Comparison of ENCODE assay signal across 20 cellular contexts in the genomic region with DNA sequence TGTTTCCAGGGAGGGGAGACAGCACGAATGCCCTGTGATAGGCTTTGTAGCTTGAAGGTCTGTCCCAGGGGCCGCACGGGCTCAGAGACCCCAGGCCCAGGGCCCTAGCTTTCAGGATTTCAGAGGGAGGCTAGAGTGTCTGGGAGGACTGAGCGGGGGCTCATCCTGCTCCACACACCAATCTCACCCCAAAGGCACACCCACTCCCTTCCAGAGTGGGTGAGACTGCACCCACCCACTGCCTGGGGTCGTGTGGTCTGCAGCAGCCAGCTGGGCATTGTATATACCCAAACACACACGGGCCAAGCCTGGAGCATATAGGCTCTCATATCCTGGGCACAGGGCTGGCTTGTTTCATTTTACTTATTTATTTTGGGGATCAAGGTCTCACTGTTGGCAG. TPM values are rescaled to one million over a fixed set of nuclear protein-coding genes. Genes with fewer than 3 reads are reported as not detected.
DNase-seq lines count a peak whose midpoint lies in the region; ATAC-seq, FAIRE-seq and TF ChIP-seq lines count a peak whose summit lies in the region.
"Had no signal": no experiment of that assay in that cellular context is flagged by ENCODE, and none has a peak within 500 bp of the region (broad histone marks: within the 10 kb centered on the region; RNA-seq: fewer than 3 reads in every experiment).

No MANE protein-coding gene starts in this region.

- POLR2A ChIA-PET in H1 (lab: Charles Lee; ENCODE audit: partially characterized antibody) = interaction anchor here (0.9 to 2.0 kb wide), 2 partner anchors 9 to 14 kb away, joined by 3 to 7 read pairs; no protein-coding TSS in a partner anchor

- H3K14ac ChIP-seq in H1 (ENCODE audit: insufficient read length) = no peak overlapping the region

- H3K79me1 ChIP-seq in H1 (ENCODE audit: low read depth, low read length) = no peaks in the 10 kb centered on the region

- no peak overlapping the region for H4K5ac ChIP-seq in H1 (ENCODE audit: insufficient read length, low read depth, low read length)

- ATAC-seq in sciatic nerve = peak; percentile 8

- H3K27me3 ChIP-seq in Karpas-422 (ENCODE audit: low read length) = no peaks in the 10 kb centered on the region
- H3K27me3 ChIP-seq in H1 (replicated peaks in 1 of 4; ENCODE audit: control insufficient read depth in 3 of 4, extremely low read depth in 1 of 4, insufficient read depth in 3 of 4, low read length in 3 of 4) = no peaks in the 10 kb centered on the region; a peak in 2 of 7 replicates
- H3K27me3 ChIP-seq in esophagus muscularis mucosa = peaks cover 0 to 5% (median 0%) of the 10 kb centered on the region in 4 donors
- H3K27me3 ChIP-seq: pancreas, upper lobe of left lung had no signal

- H3K9me3 ChIP-seq in Karpas-422 (ENCODE audit: low read length) (no peaks in the 10 kb centered on the region), H1 (ENCODE audit: insufficient read depth in 2 of 2, low read depth in 1 of 2, low read length in 1 of 2) (no peaks in the 10 kb centered on the region), esophagus muscularis mucosa (no peaks in the 10 kb centered on the region)
- H3K9me3 ChIP-seq: mucosa of descending colon, pancreas, upper lobe of left lung had no signal

- no peak overlapping the region for H4K8ac ChIP-seq in H1 (ENCODE audit: extremely low read depth, insufficient read depth, low read length)

- no peaks in the 10 kb centered on the region for H3K36me3 Mint-ChIP-seq in T-helper 1 cell treated with Interleukin-12 subunit alpha and Interleukin-12 subunit beta and Interleukin-4 antibody, amounts not matched to agents 30 μg/mL and 1 μg/mL, for 36 hours (ENCODE audit: low read depth)

- CTCF ChIA-PET in H1 (lab: Charles Lee; ENCODE audit: partially characterized antibody) = interaction anchor here (0.6 to 3.0 kb wide), 7 partner anchors 7 to 164 kb away, joined by 3 to 14 read pairs (median 4); no protein-coding TSS in a partner anchor

- H3K4ac ChIP-seq in H1 (replicated peaks; ENCODE audit: insufficient read length, low read depth, low read length) = no peak overlapping the region

- H3K27me3 Mint-ChIP-seq in T-helper 1 cell treated with Interleukin-12 subunit alpha and Interleukin-12 subunit beta and Interleukin-4 antibody, amounts not matched to agents 30 μg/mL and 1 μg/mL, for 36 hours (ENCODE audit: low read depth) = peaks cover 10% of the 10 kb centered on the region

- peak overlapping the region; percentile 63 for H3K4me3 Mint-ChIP-seq in T-helper 1 cell treated with Interleukin-12 subunit alpha and Interleukin-12 subunit beta and Interleukin-4 antibody, amounts not matched to agents 30 μg/mL and 1 μg/mL, for 36 hours

- TF ChIP-seq POLR2A in H1 (IDR thresholded peaks at IDR 0.05; ENCODE audit: control extremely low read depth in 1 of 2, low read depth in 2 of 2, low read length in 2 of 2) = no peak
- TF ChIP-seq POLR2A in esophagus muscularis mucosa (IDR thresholded peaks at IDR 0.05; ENCODE audit: low read depth) = no peak

- no peak overlapping the region; the same call in 1 of the 2 replicates for H2BK15ac ChIP-seq in H1 (ENCODE audit: low read length)

- H3K79me2 ChIP-seq in Karpas-422 (ENCODE audit: low read length) = no peaks in the 10 kb centered on the region
- no peaks in the 10 kb centered on the region for H3K79me2 ChIP-seq in H1 (ENCODE audit: control insufficient read depth in 1 of 2, insufficient read depth in 2 of 2, low read length in 2 of 2)

- WGBS in H1 (ENCODE audit: extremely low coverage in 1 of 2, insufficient coverage in 1 of 2, insufficient read length in 1 of 2, insufficient replicate concordance in 2 of 2, low coverage in 1 of 2, low lambda C conversion rate in 2 of 2, missing lambda C conversion rate in 1 of 2), 2 experiments = 88% methylated on average over 6 of the region's 6 CpGs; no CpG with 5 or more reads in 1 of the 2 experiments
- whole genome bisulfite sequencing in esophagus muscularis mucosa = 83% methylated on average over 1 of the region's 6 CpGs

- H3K9ac ChIP-seq in Karpas-422 (ENCODE audit: low read length) = peak overlapping the region; percentile 49
- H3K9ac ChIP-seq in H1 (replicated peaks in 1 of 4; ENCODE audit: extremely low read depth in 1 of 4, low read depth in 3 of 4, low read length in 3 of 4) = no peak overlapping the region

- no peak for DNase-seq in T-helper 1 cell
- DNase-seq in Karpas-422 = no peak
- no peak for DNase-seq in H1 (ENCODE audit: low read depth in 1 of 2, low spot score in 2 of 2)
- DNase-seq in sciatic nerve (ENCODE audit: low spot score) = no peak
- no peak for DNase-seq in esophagus muscularis mucosa (ENCODE audit: extremely low spot score)
- DNase-seq in activated effector memory CD4-positive, alpha-beta T cell treated with anti-CD3 and anti-CD28 coated beads, Interleukin-2, amount 50 U/mL, for 16 hours = no peak
- no peak for DNase-seq in activated naive CD4-positive, alpha-beta T cell treated with Interleukin-2 at 50 U/mL for 16 hours
- DNase-seq: DMS153, foreskin melanocyte, H7, NCI-H1436, RPMI8226 had no signal

- intact Hi-C loops in sciatic nerve (cut with DNase I) = no loop called here
- intact Hi-C loops in esophagus muscularis mucosa (cut with DNase I) = no loop called here

- H3K4me1 Mint-ChIP-seq in T-helper 1 cell treated with Interleukin-12 subunit alpha and Interleukin-12 subunit beta and Interleukin-4 antibody, amounts not matched to agents 30 μg/mL and 1 μg/mL, for 36 hours (ENCODE audit: low read depth) = peaks cover 7% of the 10 kb centered on the region

- no peak for TF ChIP-seq CTCF in H1 (IDR thresholded peaks at IDR 0.05; ENCODE audit: control extremely low read depth in 1 of 3, insufficient read depth in 1 of 3, low read depth in 1 of 3, low read length in 3 of 3)
- TF ChIP-seq CTCF in esophagus muscularis mucosa (IDR thresholded peaks at IDR 0.05) = no peak

- H3K27ac ChIP-seq in Karpas-422 (ENCODE audit: low read length) (no peak overlapping the region), H1 (ENCODE audit: low read depth, low read length) (no peak overlapping the region), esophagus muscularis mucosa (replicated peaks in 1 of 4) (no peak overlapping the region)
- H3K27ac ChIP-seq: 22Rv1 had no signal

- no peaks in the 10 kb centered on the region for H3K9me2 ChIP-seq in Karpas-422 (replicated peaks; ENCODE audit: insufficient read depth, low read length)

- no peaks in the 10 kb centered on the region for H3K23me2 ChIP-seq in H1 (ENCODE audit: low read depth, low read length)

- H3K4me3 ChIP-seq in Karpas-422 (ENCODE audit: low read length) = peak overlapping the region; percentile 27; the same call in 1 of the 2 replicates
- H3K4me3 ChIP-seq in H1 (ENCODE audit: extremely low read depth in 1 of 4, insufficient read depth in 2 of 4, low read depth in 3 of 4, low read length in 4 of 4) = no peak overlapping the region
- H3K4me3 ChIP-seq in esophagus muscularis mucosa = no peak overlapping the region
- H3K4me3 ChIP-seq: mucosa of descending colon had no signal

- no peak overlapping the region; the same call in 1 of the 2 replicates for H3K18ac ChIP-seq in H1 (ENCODE audit: extremely low read depth, low read length)

- no peak overlapping the region for H2BK12ac ChIP-seq in H1 (ENCODE audit: low read depth, low read length)

- no peak overlapping the region for H4K91ac ChIP-seq in H1 (replicated peaks; ENCODE audit: insufficient read length, low read length)

- no peak for FAIRE-seq in H1 (lab: Jason Lieb, UNC)
- FAIRE-seq: pancreas had no signal

- no peak overlapping the region for H2BK5ac ChIP-seq in H1 (ENCODE audit: low read depth, low read length)

- no peak for TF ChIP-seq EP300 in H1 (IDR thresholded peaks at IDR 0.05; ENCODE audit: borderline replicate concordance in 1 of 2, low read depth in 2 of 2, low read length in 2 of 2)
- no peak for TF ChIP-seq EP300 in esophagus muscularis mucosa (IDR thresholded peaks at IDR 0.05)

- H2AK5ac ChIP-seq in H1 (ENCODE audit: low read depth, low read length) = no peak overlapping the region

- no peak overlapping the region for H3K56ac ChIP-seq in H1 (replicated peaks; ENCODE audit: insufficient read length, low read depth, low read length)

- H3K27ac Mint-ChIP-seq in T-helper 1 cell treated with Interleukin-12 subunit alpha and Interleukin-12 subunit beta and Interleukin-4 antibody, amounts not matched to agents 30 μg/mL and 1 μg/mL, for 36 hours = no peak overlapping the region
- H3K27ac Mint-ChIP-seq: activated T-helper 1 cell treated with anti-CD3 and anti-CD28 coated beads, Interleukin-12 subunit alpha, Interleukin-12 subunit beta, Interleukin-2, Interleukin-4 antibody, amounts not matched to agents 30 ng/mL and 10 ng/mL and 1 ng/mL, durations not matched to agents 14 hours and 24 hours and 36 hours had no signal

- H3K36me3 ChIP-seq in Karpas-422 (ENCODE audit: insufficient read depth, low read length) = no peaks in the 10 kb centered on the region
- H3K36me3 ChIP-seq in H1 (ENCODE audit: control insufficient read depth in 2 of 4, insufficient read depth in 4 of 4, low read length in 3 of 4) = no peaks in the 10 kb centered on the region
- no peaks in the 10 kb centered on the region for H3K36me3 ChIP-seq in esophagus muscularis mucosa
- H3K36me3 ChIP-seq: pancreas, upper lobe of left lung had no signal

- H2AFZ ChIP-seq in Karpas-422 (ENCODE audit: low read length) (no peak overlapping the region), H1 (ENCODE audit: low read length) (no peak overlapping the region)

- H2BK20ac ChIP-seq in H1 (ENCODE audit: low read length) = 0 out of 2 replicates have a peak overlapping the region, but pooled peaks have one; percentile 6

- H2BK120ac ChIP-seq in H1 (replicated peaks; ENCODE audit: low read depth, low read length) = no peak overlapping the region

- H3K4me2 ChIP-seq in Karpas-422 (ENCODE audit: low read depth, low read length, poor library complexity, severe bottlenecking) = peak overlapping the region; percentile 57
- no peak overlapping the region for H3K4me2 ChIP-seq in H1 (ENCODE audit: insufficient read depth in 1 of 2, low read depth in 2 of 2, low read length in 2 of 2)

- no peaks in the 10 kb centered on the region for H4K20me1 ChIP-seq in Karpas-422 (ENCODE audit: insufficient read depth, low read depth, low read length)
- no peaks in the 10 kb centered on the region for H4K20me1 ChIP-seq in H1 (replicated peaks in 1 of 2; ENCODE audit: control insufficient read depth in 1 of 2, insufficient read depth in 2 of 2, low read length in 2 of 2)

- no peak overlapping the region for H3K23ac ChIP-seq in H1 (ENCODE audit: insufficient read length)

- no peaks in the 10 kb centered on the region for H3K9me3 Mint-ChIP-seq in T-helper 1 cell treated with Interleukin-12 subunit alpha and Interleukin-12 subunit beta and Interleukin-4 antibody, amounts not matched to agents 30 μg/mL and 1 μg/mL, for 36 hours
- H3K9me3 Mint-ChIP-seq: activated T-helper 1 cell treated with anti-CD3 and anti-CD28 coated beads, Interleukin-12 subunit alpha, Interleukin-12 subunit beta, Interleukin-2, Interleukin-4 antibody, amounts not matched to agents 30 ng/mL and 10 ng/mL and 1 ng/mL, durations not matched to agents 14 hours and 24 hours and 36 hours had no signal

- H3K4me1 ChIP-seq in Karpas-422 (ENCODE audit: low read length) (peaks cover 16% of the 10 kb centered on the region), H1 (replicated peaks in 1 of 4; ENCODE audit: control insufficient read depth in 3 of 4, insufficient read depth in 4 of 4, low read length in 3 of 4) (peaks cover 0 to 2% (median 0%) of the 10 kb centered on the region in 4 experiments; a peak in 3 of 7 replicates), esophagus muscularis mucosa (peaks cover 11 to 18% (median 12%) of the 10 kb centered on the region in 4 donors)

- no peak for TF ChIP-seq RAD21 in H1 (IDR thresholded peaks at IDR 0.05 in 1 of 2, conservative IDR thresholded peaks at IDR 0.05 in 1 of 2; ENCODE audit: low read depth in 2 of 2, low read length in 2 of 2)

RNA-seq across cellular contexts. Expression of a gene that starts 5.8 kb away (rescaled TPM):
- not detected in 2 replicates for total RNA-seq in Karpas-422 (2014; rRNA removed; shearing (Covaris generic); ENCODE audit: low replicate concordance)
- total RNA-seq in H1 (2021; fragmentation: NEBNext Ultra II Directional; extraction: Animal tissue kit (Norgen Biotek cat#: 25700)) = not detected in 2 replicates
- polyA plus RNA-seq in H1 (2011; rRNA removed) = not detected in 2 replicates
- polyA plus RNA-seq in H1 (2011; cell fraction: cytosol; rRNA removed) = 0.05 TPM
- not detected for polyA plus RNA-seq in H1 (2011; cell fraction: nucleus; rRNA removed)
- polyA plus RNA-seq in H1 (2012, experiment 1 of 2) = not detected in 4 replicates
- polyA plus RNA-seq in H1 (2012, experiment 2 of 2) = not detected
- not detected for polyA plus RNA-seq in H1 (2013, experiment 1 of 2)
- not detected for polyA plus RNA-seq in H1 (2013, experiment 2 of 2)
- polyA minus RNA-seq in H1 (2011; rRNA and poly(A)+ RNA removed) = not detected in 2 replicates
- polyA minus RNA-seq in H1 (2011; cell fraction: cytosol; rRNA and poly(A)+ RNA removed) = not detected
- not detected for polyA minus RNA-seq in H1 (2011; cell fraction: nucleus; rRNA and poly(A)+ RNA removed)
- not detected for total RNA-seq in sciatic nerve
- total RNA-seq in esophagus muscularis mucosa = not detected
- total RNA-seq: activated T-helper 1 cell treated with anti-CD3 and anti-CD28 coated beads, Interleukin-12 subunit alpha, Interleukin-12 subunit beta, Interleukin-2, Interleukin-4 antibody, amounts not matched to agents 30 ng/mL and 10 ng/mL and 1 ng/mL, durations not matched to agents 14 hours and 24 hours and 36 hours; left cardiac atrium; upper lobe of left lung had no signal
- polyA plus RNA-seq: BJ had no signal

RNA-seq across cellular contexts. Expression of a gene that starts 11.1 kb away (rescaled TPM):
- 29.4 and 83.8 TPM in 2 replicates for total RNA-seq in Karpas-422 (2014; rRNA removed; shearing (Covaris generic); ENCODE audit: low replicate concordance)
- 135 TPM in 2 replicates for total RNA-seq in H1 (2021; fragmentation: NEBNext Ultra II Directional; extraction: Animal tissue kit (Norgen Biotek cat#: 25700))
- polyA plus RNA-seq in H1 (2011; rRNA removed) = 177 and 264 TPM in 2 replicates
- 246 TPM for polyA plus RNA-seq in H1 (2011; cell fraction: cytosol; rRNA removed)
- 602 TPM for polyA plus RNA-seq in H1 (2011; cell fraction: nucleus; rRNA removed)
- polyA plus RNA-seq in H1 (2012, experiment 1 of 2) = 92.8 to 166 TPM (median 134 TPM) in 4 replicates
- 78.3 TPM for polyA plus RNA-seq in H1 (2012, experiment 2 of 2)
- 83.1 TPM for polyA plus RNA-seq in H1 (2013, experiment 1 of 2)
- polyA plus RNA-seq in H1 (2013, experiment 2 of 2) = 73.2 TPM
- 33.9 and 54.6 TPM in 2 replicates for polyA minus RNA-seq in H1 (2011; rRNA and poly(A)+ RNA removed)
- polyA minus RNA-seq in H1 (2011; cell fraction: cytosol; rRNA and poly(A)+ RNA removed) = 70.1 TPM
- 124 TPM for polyA minus RNA-seq in H1 (2011; cell fraction: nucleus; rRNA and poly(A)+ RNA removed)
- total RNA-seq in sciatic nerve (86.8 TPM), esophagus muscularis mucosa (10 to 100 TPM; 37.4 to 63.0 (median 49.2) TPM)

RNA-seq across cellular contexts. Expression of a gene that starts 58.9 kb away (rescaled TPM):
- total RNA-seq in Karpas-422 (2014; rRNA removed; shearing (Covaris generic); ENCODE audit: low replicate concordance) = 10.8 and 13.5 TPM in 2 replicates
- 11.0 and 11.2 TPM in 2 replicates for total RNA-seq in H1 (2021; fragmentation: NEBNext Ultra II Directional; extraction: Animal tissue kit (Norgen Biotek cat#: 25700))
- polyA plus RNA-seq in H1 (2011; rRNA removed) = 16.2 and 22.7 TPM in 2 replicates
- polyA plus RNA-seq in H1 (2011; cell fraction: cytosol; rRNA removed) = 13.3 TPM
- 17.4 TPM for polyA plus RNA-seq in H1 (2011; cell fraction: nucleus; rRNA removed)
- 7.2 to 10.5 TPM (median 8.4 TPM) in 4 replicates for polyA plus RNA-seq in H1 (2012, experiment 1 of 2)
- polyA plus RNA-seq in H1 (2012, experiment 2 of 2) = 10.9 TPM
- 7.5 TPM for polyA plus RNA-seq in H1 (2013, experiment 1 of 2)
- 6.5 TPM for polyA plus RNA-seq in H1 (2013, experiment 2 of 2)
- 11.2 and 14.3 TPM in 2 replicates for polyA minus RNA-seq in H1 (2011; rRNA and poly(A)+ RNA removed)
- 8.8 TPM for polyA minus RNA-seq in H1 (2011; cell fraction: cytosol; rRNA and poly(A)+ RNA removed)
- 13.0 TPM for polyA minus RNA-seq in H1 (2011; cell fraction: nucleus; rRNA and poly(A)+ RNA removed)
- total RNA-seq in sciatic nerve (8.3 TPM), esophagus muscularis mucosa (10 to 100 TPM in 2 of 4 donors, 1 to 10 TPM in 2; 7.1 to 10.8 (median 9.4) TPM)
